In the genomic region with DNA sequence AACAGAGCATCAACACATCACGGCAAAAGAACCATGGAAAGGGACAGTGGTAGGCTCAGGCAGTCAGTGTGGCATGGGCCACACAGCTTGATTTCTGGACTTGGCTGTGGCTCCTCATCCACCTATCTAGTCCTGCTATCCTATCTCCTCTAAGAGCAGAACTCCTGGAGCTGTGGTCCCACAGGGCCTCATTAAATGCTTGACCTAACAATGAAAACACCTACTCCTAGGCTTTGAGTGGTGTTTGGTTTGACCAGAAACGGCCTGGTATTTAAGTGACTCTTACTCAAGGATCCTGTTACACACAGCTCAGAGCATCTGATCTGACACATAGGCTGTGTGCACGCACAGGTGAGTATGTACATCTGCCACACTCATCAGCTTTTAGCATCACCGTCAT, we compare ENCODE assay signal across 15 cellular contexts. TPM values are rescaled to one million over a fixed set of nuclear protein-coding genes. Genes with fewer than 3 reads are reported as not detected.
DNase-seq lines count a peak whose midpoint lies in the region.
"Had no signal": no experiment of that assay in that cellular context is flagged by ENCODE, and none has a peak within 500 bp of the region (broad histone marks: within the 10 kb centered on the region; RNA-seq: fewer than 3 reads in every experiment).

No MANE protein-coding gene starts in this region.

- no peak overlapping the region for H2BK5ac ChIP-seq in neuronal stem cell (ENCODE audit: low read length)

- H3K4me1 ChIP-seq in neuronal stem cell (ENCODE audit: control insufficient read depth in 2 of 2, insufficient read depth in 1 of 2, low read depth in 1 of 2, low read length in 2 of 2) = peaks cover 3 to 5% of the 10 kb centered on the region in 2 donors
- H3K4me1 ChIP-seq: prostate gland had no signal

- H2BK120ac ChIP-seq in neuronal stem cell (ENCODE audit: low read depth, low read length) = no peak overlapping the region

- H3K14ac ChIP-seq in neuronal stem cell (ENCODE audit: low read length) = no peak overlapping the region

- H3K9me3 ChIP-seq in neuronal stem cell (replicated peaks in 1 of 2; ENCODE audit: control insufficient read depth in 2 of 2, insufficient read depth in 1 of 2, low read depth in 1 of 2, low read length in 2 of 2) = peaks cover 5 to 12% of the 10 kb centered on the region in 2 donors
- H3K9me3 ChIP-seq: prostate gland had no signal

- H3K18ac ChIP-seq in neuronal stem cell (ENCODE audit: low read length) = peak overlapping the region; percentile 9

- no peak overlapping the region for H4K91ac ChIP-seq in neuronal stem cell (ENCODE audit: low read depth, low read length, poor library complexity)

- no peak overlapping the region for H2AFZ ChIP-seq in neuronal stem cell (ENCODE audit: low read length)
- H2AFZ ChIP-seq: GM23338 had no signal

- H3K4me3 ChIP-seq in neuronal stem cell (ENCODE audit: low read length in 2 of 2) = no peak overlapping the region
- H3K4me3 ChIP-seq: dorsolateral prefrontal cortex, GM23338, prostate gland had no signal

- H3K9ac ChIP-seq in neuronal stem cell (ENCODE audit: low read depth, low read length, poor library complexity) = no peak overlapping the region

- no peak overlapping the region for H4K8ac ChIP-seq in neuronal stem cell (ENCODE audit: low read depth, low read length)

- DNase-seq in DMS79 treated with DMSO at 0.1 percent for 48 hours (lab: John Stamatoyannopoulos, UW) = peak; percentile 22
- peak; percentile 28 for DNase-seq in NCI-H146 treated with DMSO at 0.1 percent for 48 hours (lab: John Stamatoyannopoulos, UW; ENCODE audit: unreplicated experiment)
- DNase-seq in NCI-H510A treated with DMSO at 0.1 percent for 48 hours (lab: John Stamatoyannopoulos, UW) = peak; percentile 80
- no peak for DNase-seq in neuronal stem cell (ENCODE audit: low spot score)
- DNase-seq in activated naive CD4-positive, alpha-beta T cell (lab: John Stamatoyannopoulos, UW) = no peak
- no peak for DNase-seq in GF-D8 (lab: John Stamatoyannopoulos, UW)
- DNase-seq in G401 (ENCODE audit: low spot score) = no peak
- DNase-seq: activated CD4-positive, alpha-beta T cell treated with anti-CD3 and anti-CD28 coated beads, Interleukin-2, amount 10 ng/mL, durations not matched to agents 24 days and 14 days; dorsolateral prefrontal cortex; head of caudate nucleus; NCI-H1930; trophoblast cell had no signal

- no CpG with 5 or more reads among the region's 4 CpGs for WGBS in neuronal stem cell (ENCODE audit: extremely low coverage in 2 of 2, insufficient read length in 2 of 2, insufficient replicate concordance in 1 of 2), 2 donors

- H2BK12ac ChIP-seq in neuronal stem cell (ENCODE audit: low read length) = no peak overlapping the region

- no peak overlapping the region for H2BK15ac ChIP-seq in neuronal stem cell (ENCODE audit: low read length)

- H3K27me3 ChIP-seq in neuronal stem cell (ENCODE audit: control insufficient read depth in 3 of 3, insufficient read depth in 3 of 3, low read depth in 1 of 3, low read length in 3 of 3) = no peaks in the 10 kb centered on the region

- H3K23ac ChIP-seq in neuronal stem cell (ENCODE audit: low read depth, low read length, poor library complexity) = no peak overlapping the region

- H3K4ac ChIP-seq in neuronal stem cell (ENCODE audit: low read length) = no peak overlapping the region

- in situ Hi-C loops in G401 (cut with HindIII; ENCODE audit: low sequenced_read_pairs) = no loop called here

- no peaks in the 10 kb centered on the region for H3K79me1 ChIP-seq in neuronal stem cell (ENCODE audit: low read depth, low read length)

- H2AK5ac ChIP-seq in neuronal stem cell (ENCODE audit: low read depth, low read length) = no peak overlapping the region

- H3K4me2 ChIP-seq in neuronal stem cell (ENCODE audit: insufficient read depth, low read length, poor library complexity, severe bottlenecking) = no peak overlapping the region
- H3K4me2 ChIP-seq: GM23338 had no signal

- H3K27ac ChIP-seq in neuronal stem cell (replicated peaks; ENCODE audit: low read length) = no peak overlapping the region
- H3K27ac ChIP-seq: dorsolateral prefrontal cortex, prostate gland, VCaP had no signal

- H3K36me3 ChIP-seq in neuronal stem cell (replicated peaks in 1 of 2; ENCODE audit: control insufficient read depth in 2 of 2, insufficient read depth in 2 of 2, low read length in 2 of 2) = peaks cover 0 to 2% of the 10 kb centered on the region in 2 donors
- H3K36me3 ChIP-seq: prostate gland had no signal

RNA-seq across cellular contexts. Expression of a gene that starts 33.6 kb away (rescaled TPM):
- 72.0 TPM for polyA plus RNA-seq in neuronal stem cell (2013, experiment 1 of 2)
- 69.8 TPM for polyA plus RNA-seq in neuronal stem cell (2013, experiment 2 of 2)
- 54.3 and 68.8 TPM in 2 replicates for total RNA-seq in G401 (2014; rRNA removed; shearing (Covaris generic))

Comparison
In these comparisons a context has a peak if more than half of its experiments do, and no peak if none do; other contexts are left out.
1. DNase-seq: peak in DMS79 treated with DMSO at 0.1 percent for 48 hours (single experiment), NCI-H146 treated with DMSO at 0.1 percent for 48 hours (single experiment) and NCI-H510A treated with DMSO at 0.1 percent for 48 hours (single experiment); none in neuronal stem cell (single experiment), activated naive CD4-positive, alpha-beta T cell (0 of 4), GF-D8 (single experiment) and G401 (single experiment).